In the genomic region with DNA sequence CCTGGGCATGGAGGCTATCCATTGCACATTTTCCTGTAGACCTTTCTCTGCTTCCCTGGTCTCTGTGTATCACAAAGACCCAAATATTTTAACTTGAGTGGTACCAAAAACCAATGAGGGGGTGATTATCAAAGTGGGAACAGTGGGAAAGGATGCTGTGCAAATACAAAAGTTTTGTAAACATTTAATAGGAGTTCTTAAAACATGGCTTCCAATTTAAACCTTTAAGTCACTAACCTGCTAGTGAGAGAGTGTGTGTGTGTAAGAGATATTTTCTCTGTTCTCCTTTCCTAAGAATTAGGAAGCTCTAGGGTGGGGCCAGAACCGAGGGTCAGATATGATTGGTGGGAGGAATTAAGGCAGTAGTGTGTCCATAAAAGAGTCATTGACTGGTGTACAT, we compare ENCODE assay signal across 21 cellular contexts.
"Had no signal": no experiment of that assay in that cellular context is flagged by ENCODE, and none has a peak within 500 bp of the region (broad histone marks: within the 10 kb centered on the region; RNA-seq: fewer than 3 reads in every experiment).

No MANE protein-coding gene starts in this region.

- H3K4me3 ChIP-seq: ascending aorta, body of pancreas, SJCRH30 had no signal

- H3K4me1 ChIP-seq: body of pancreas had no signal

- DNase-seq: activated CD4-positive, alpha-beta T cell treated with anti-CD3 and anti-CD28 coated beads for 4 hours; activated CD8-positive, alpha-beta memory T cell treated with anti-CD3 and anti-CD28 coated beads, Interleukin-2, amount 50 U/mL, for 4 hours; activated CD8-positive, alpha-beta T cell treated with anti-CD3 and anti-CD28 coated beads for 36 hours; activated effector memory CD4-positive, alpha-beta T cell treated with Interleukin-2 at 50 U/mL for 16 hours; activated naive CD4-positive, alpha-beta T cell; body of pancreas; MM.1S; NCI-H1105; NCI-H1436; NCI-H187; NCI-H2081; NCI-H510A treated with DMSO at 0.1 percent for 48 hours; Right ventricle myocardium superior; SK-N-SH; T-helper 1 cell had no signal

- H3K9me3 Mint-ChIP-seq: activated CD8-positive, alpha-beta T cell treated with anti-CD3 and anti-CD28 coated beads for 36 hours; activated naive CD4-positive, alpha-beta T cell treated with anti-CD3 and anti-CD28 coated beads, Interleukin-2, amount 50 U/mL, for 24 hours; activated T-helper 1 cell treated with anti-CD3 and anti-CD28 coated beads, Interleukin-12 subunit alpha, Interleukin-12 subunit beta, Interleukin-2, Interleukin-4 antibody, amounts not matched to agents 30 ng/mL and 10 ng/mL and 1 ng/mL, durations not matched to agents 14 hours and 24 hours and 36 hours; central memory CD8-positive, alpha-beta T cell had no signal

- H3K27ac Mint-ChIP-seq: activated CD8-positive, alpha-beta T cell treated with anti-CD3 and anti-CD28 coated beads for 36 hours; activated naive CD4-positive, alpha-beta T cell treated with anti-CD3 and anti-CD28 coated beads, Interleukin-2, amount 50 U/mL, for 24 hours; activated T-helper 1 cell treated with anti-CD3 and anti-CD28 coated beads, Interleukin-12 subunit alpha, Interleukin-12 subunit beta, Interleukin-2, Interleukin-4 antibody, amounts not matched to agents 30 ng/mL and 10 ng/mL and 1 ng/mL, durations not matched to agents 14 hours and 24 hours and 36 hours had no signal

- H3K27ac ChIP-seq: ascending aorta, body of pancreas, SJCRH30 had no signal

- H3K36me3 Mint-ChIP-seq: activated naive CD4-positive, alpha-beta T cell treated with anti-CD3 and anti-CD28 coated beads, Interleukin-2, amount 50 U/mL, for 24 hours had no signal

- H3K4me1 Mint-ChIP-seq: activated naive CD4-positive, alpha-beta T cell treated with anti-CD3 and anti-CD28 coated beads, Interleukin-2, amount 50 U/mL, for 24 hours; central memory CD8-positive, alpha-beta T cell had no signal

- H3K9me3 ChIP-seq: ascending aorta, body of pancreas, SJCRH30, SK-N-SH had no signal

- ATAC-seq: activated CD4-positive, CD25-positive, alpha-beta regulatory T cell treated with anti-CD3 and anti-CD28 coated beads, Interleukin-2, amount 50 U/mL, for 24 hours; activated CD8-positive, alpha-beta T cell treated with anti-CD3 and anti-CD28 coated beads for 36 hours; body of pancreas had no signal

- H3K9ac ChIP-seq: SK-N-SH had no signal

- H3K27me3 ChIP-seq: ascending aorta, body of pancreas, SJCRH30 had no signal

- H3K4me3 Mint-ChIP-seq: activated CD8-positive, alpha-beta T cell treated with anti-CD3 and anti-CD28 coated beads for 36 hours; activated naive CD4-positive, alpha-beta T cell treated with anti-CD3 and anti-CD28 coated beads, Interleukin-2, amount 50 U/mL, for 24 hours; activated T-helper 1 cell treated with anti-CD3 and anti-CD28 coated beads, Interleukin-12 subunit alpha, Interleukin-12 subunit beta, Interleukin-2, Interleukin-4 antibody, amounts not matched to agents 30 ng/mL and 10 ng/mL and 1 ng/mL, durations not matched to agents 14 hours and 24 hours and 36 hours; central memory CD8-positive, alpha-beta T cell had no signal

- H3K4me2 ChIP-seq: SK-N-SH had no signal

- H3K36me3 ChIP-seq: ascending aorta, SJCRH30 had no signal

- H3K9me2 ChIP-seq: SK-N-SH had no signal
